27 cellular contexts compared by ENCODE assay signal in genomic region chr4:6427439-6428090, GRCh38. TPM values are rescaled to one million over a fixed set of nuclear protein-coding genes. Genes with fewer than 3 reads are reported as not detected.
A peak's percentile ranks its signal among the peaks of the same experiment; 100 is the strongest.
DNase-seq lines count a peak whose midpoint lies in the region; ATAC-seq and TF ChIP-seq lines count a peak whose summit lies in the region.
"Had no signal": no experiment of that assay in that cellular context is flagged by ENCODE, and none has a peak within 500 bp of the region (broad histone marks: within the 10 kb centered on the region; RNA-seq: fewer than 3 reads in every experiment).

No MANE protein-coding gene starts in this region.

- H3K4ac ChIP-seq in neuronal stem cell (ENCODE audit: low read length) = no peak overlapping the region

- H4K91ac ChIP-seq in neuronal stem cell (ENCODE audit: low read depth, low read length, poor library complexity) = no peak overlapping the region

- H3K9ac ChIP-seq in HCT116 (ENCODE audit: low read length) (no peak overlapping the region), neuronal stem cell (ENCODE audit: low read depth, low read length, poor library complexity) (peak overlapping the region; percentile 17)

- H3K4me2 ChIP-seq in HCT116 (ENCODE audit: low read length) (no peak overlapping the region), neuronal stem cell (ENCODE audit: insufficient read depth, low read length, poor library complexity, severe bottlenecking) (no peak overlapping the region)

- H4K8ac ChIP-seq in neuronal stem cell (ENCODE audit: low read depth, low read length) = no peak overlapping the region

- TF ChIP-seq POLR2A in HCT116 (IDR thresholded peaks at IDR 0.05; ENCODE audit: borderline replicate concordance, extremely low read depth, insufficient read depth, insufficient read length) = no peak

- H3K36me3 ChIP-seq in HCT116 (ENCODE audit: control insufficient read depth in 1 of 2, insufficient read depth in 2 of 2, low read length in 2 of 2) = no peaks in the 10 kb centered on the region
- H3K36me3 ChIP-seq in neuronal stem cell (replicated peaks in 1 of 2; ENCODE audit: control insufficient read depth in 2 of 2, insufficient read depth in 2 of 2, low read length in 2 of 2) = no peaks in the 10 kb centered on the region
- H3K36me3 ChIP-seq: heart left ventricle, upper lobe of left lung had no signal

- H3K9me3 ChIP-seq in HCT116 (ENCODE audit: control insufficient read depth in 1 of 2, insufficient read depth in 1 of 2, low read depth in 1 of 2, low read length in 2 of 2) (no peaks in the 10 kb centered on the region), neuronal stem cell (replicated peaks in 1 of 2; ENCODE audit: control insufficient read depth in 2 of 2, insufficient read depth in 1 of 2, low read depth in 1 of 2, low read length in 2 of 2) (no peaks in the 10 kb centered on the region)
- H3K9me3 ChIP-seq: heart left ventricle, upper lobe of left lung had no signal

- no peak overlapping the region for H3K23ac ChIP-seq in neuronal stem cell (ENCODE audit: low read depth, low read length, poor library complexity)

- ATAC-seq in HCT116 (peak; percentile 50; the same call in 1 of the 2 replicates), HG02798 (IDR thresholded peaks at IDR 0.05; ENCODE audit: poor library complexity, unreplicated experiment) (no peak)
- ATAC-seq: activated naive CD4-positive, alpha-beta T cell treated with anti-CD3 and anti-CD28 coated beads, Interleukin-2, amount 50 U/mL, for 72 hours; foreskin keratinocyte; heart left ventricle; left cardiac atrium; sciatic nerve; stimulated activated effector memory CD8-positive, alpha-beta T cell treated with anti-CD3 and anti-CD28 coated beads, Interleukin-12 subunit alpha, Interleukin-12 subunit beta, amount 100 ng/mL, for 72 hours; T-helper 17 cell had no signal

- peak overlapping the region; percentile 21 for H2BK15ac ChIP-seq in neuronal stem cell (ENCODE audit: low read length)

- no peaks in the 10 kb centered on the region for H4K20me1 ChIP-seq in HCT116 (ENCODE audit: insufficient read depth)

- no peak overlapping the region for H2BK120ac ChIP-seq in neuronal stem cell (ENCODE audit: low read depth, low read length)

- CTCF ChIA-PET in HCT116 (lab: Charles Lee) = no interaction called here

- no peaks in the 10 kb centered on the region for H3K79me1 ChIP-seq in neuronal stem cell (ENCODE audit: low read depth, low read length)

- TF ChIP-seq CTCF in HCT116 (IDR thresholded peaks at IDR 0.05 in 2 of 3, conservative IDR thresholded peaks at IDR 0.05 in 1 of 3; ENCODE audit: borderline replicate concordance in 1 of 3, insufficient read depth in 1 of 3, low read depth in 2 of 3, low read length in 2 of 3) = 0 out of 6 replicates have a peak, but pooled peaks of 1 of the 3 experiments have one; percentile 2
- no peak for TF ChIP-seq CTCF in GM13976 (IDR thresholded peaks at IDR 0.05; ENCODE audit: borderline replicate concordance, control extremely low read depth, extremely low read depth, insufficient read depth, missing control alignments)

- no peaks in the 10 kb centered on the region for H3K9me2 ChIP-seq in HCT116 (ENCODE audit: insufficient read depth)

- no peak overlapping the region for H3K18ac ChIP-seq in neuronal stem cell (ENCODE audit: low read length)

- H2BK12ac ChIP-seq in neuronal stem cell (ENCODE audit: low read length) = peak overlapping the region; percentile 63

- intact Hi-C loops in HCT116 (cut with micrococcal nuclease) = no loop called here

- H3K27ac ChIP-seq in HCT116 (ENCODE audit: low read depth, low read length) (no peak overlapping the region), neuronal stem cell (replicated peaks; ENCODE audit: low read length) (no peak overlapping the region)
- H3K27ac ChIP-seq: foreskin keratinocyte, heart left ventricle, RWPE1, SK-N-MC, upper lobe of left lung had no signal

- RAD21 ChIA-PET in HCT116 (lab: Charles Lee; ENCODE audit: low non-redundant PET in 1 of 2, low total read pairs in 2 of 2, uncharacterized antibody in 2 of 2, unreplicated experiment in 2 of 2) = interaction anchor here in 1 of 2 experiments (0.6 kb wide), 1 partner anchor 242 kb away, joined by 3 read pairs; no protein-coding TSS in a partner anchor

- no peak overlapping the region for H2AK5ac ChIP-seq in neuronal stem cell (ENCODE audit: low read depth, low read length)

- no peak overlapping the region for H2BK5ac ChIP-seq in neuronal stem cell (ENCODE audit: low read length)

- POLR2A ChIA-PET in HCT116 (lab: Charles Lee) = no interaction called here

- H3K4me1 ChIP-seq in HCT116 (ENCODE audit: control insufficient read depth in 1 of 2, insufficient read depth in 2 of 2, low read length in 2 of 2) (no peaks in the 10 kb centered on the region), neuronal stem cell (ENCODE audit: control insufficient read depth in 2 of 2, insufficient read depth in 1 of 2, low read depth in 1 of 2, low read length in 2 of 2) (no peaks in the 10 kb centered on the region)
- H3K4me1 ChIP-seq: foreskin keratinocyte, heart left ventricle, upper lobe of left lung had no signal

- no TSS peak for BruUV-seq in HCT116 (replicated peaks; lab: Mats Ljungman, UMichigan)

- in situ Hi-C loops in G401 (cut with HindIII; ENCODE audit: low sequenced_read_pairs) (no loop called here), GM13976 (cut with MboI; ENCODE audit: low sequenced_read_pairs, unreplicated experiment) (no loop called here)

- no peaks in the 10 kb centered on the region for H3K79me2 ChIP-seq in HCT116 (ENCODE audit: insufficient read depth, low read length)

- H3K27me3 ChIP-seq in HCT116 (ENCODE audit: insufficient read depth, low read length) (no peaks in the 10 kb centered on the region), neuronal stem cell (ENCODE audit: control insufficient read depth in 3 of 3, insufficient read depth in 3 of 3, low read depth in 1 of 3, low read length in 3 of 3) (peaks cover 0 to 49% (median 0%) of the 10 kb centered on the region in 3 experiments)
- H3K27me3 ChIP-seq: foreskin keratinocyte, upper lobe of left lung had no signal

- no CpG with 5 or more reads among the region's 5 CpGs for WGBS in neuronal stem cell (ENCODE audit: extremely low coverage in 2 of 2, insufficient read length in 2 of 2, insufficient replicate concordance in 1 of 2), 2 donors

- peak; percentile 47 for TF ChIP-seq RAD21 in HCT116 (IDR thresholded peaks at IDR 0.05; ENCODE audit: low read depth)

- DNase-seq in G401 (ENCODE audit: low spot score) (peak; percentile 65), HCT116 (ENCODE audit: low read depth, low spot score) (no peak), cerebellar cortex (ENCODE audit: low spot score) (peak; percentile 55), neuronal stem cell (ENCODE audit: low spot score) (no peak), NCI-H187 (lab: John Stamatoyannopoulos, UW) (no peak), GM13976 (ENCODE audit: low spot score) (no peak)
- DNase-seq: activated CD4-positive, alpha-beta memory T cell treated with anti-CD3 and anti-CD28 coated beads, Interleukin-2, amount 10 ng/mL, durations not matched to agents 7 days and 5 days; activated CD4-positive, alpha-beta T cell treated with anti-CD3 and anti-CD28 coated beads for 1 hour; activated CD8-positive, alpha-beta memory T cell treated with anti-CD3 and anti-CD28 coated beads, Interleukin-2, amount 50 U/mL, for 48 hours; anterior cingulate cortex; DMS153; foreskin keratinocyte; left cardiac atrium; mammary epithelial cell; MV-4-11; NCI-H1930; stimulated activated CD4-positive, alpha-beta T cell treated with anti-CD3 and anti-CD28 coated beads, Interleukin-4, amount 100 ng/mL, for 24 hours; substantia nigra; T-helper 17 cell; upper lobe of left lung had no signal

- H2AFZ ChIP-seq in HCT116 (ENCODE audit: low read depth, low read length, poor library complexity, severe bottlenecking) (no peak overlapping the region), neuronal stem cell (ENCODE audit: low read length) (no peak overlapping the region)

- H3K4me3 ChIP-seq in HCT116 (replicated peaks in 1 of 2; ENCODE audit: low read depth in 1 of 2, low read length in 2 of 2) (no peak overlapping the region), neuronal stem cell (ENCODE audit: low read length in 2 of 2) (no peak overlapping the region)
- H3K4me3 ChIP-seq: heart left ventricle, SK-N-MC, upper lobe of left lung had no signal

- no peak overlapping the region for H3K14ac ChIP-seq in neuronal stem cell (ENCODE audit: low read length)

TF ChIP-seq in HCT116, 20 proteins besides CTCF, POLR2A, EP300 and RAD21:
- TF ChIP-seq EZH2 (IDR thresholded peaks at IDR 0.05) (no peak), YY1 (IDR thresholded peaks at IDR 0.05; ENCODE audit: extremely low read depth, insufficient replicate concordance, low read depth, low read length) (no peak), MAX (IDR thresholded peaks at IDR 0.05) (no peak), SP1 (IDR thresholded peaks at IDR 0.05; ENCODE audit: low read depth) (no peak), EZH2phosphoT487 (IDR thresholded peaks at IDR 0.05; ENCODE audit: borderline replicate concordance) (no peak), TCF7L2 (IDR thresholded peaks at IDR 0.05; ENCODE audit: borderline replicate concordance, extremely low read depth, insufficient read depth, insufficient read length) (no peak)

RNA-seq across cellular contexts. Expression of gene PPP2R2C, which starts 44.8 kb away (rescaled TPM):
- total RNA-seq in G401 (2014; rRNA removed; shearing (Covaris generic)) = 0.55 and 3.3 TPM in 2 replicates
- total RNA-seq in HCT116 (2021; ENCODE audit: unreplicated experiment) = 32.9 TPM
- polyA plus RNA-seq in HCT116 (2012) = 29.6 and 33.6 TPM in 2 replicates
- polyA plus RNA-seq in neuronal stem cell (2013, experiment 1 of 2) = 3.3 TPM
- 3.1 TPM for polyA plus RNA-seq in neuronal stem cell (2013, experiment 2 of 2)
- total RNA-seq: activated CD4-positive, alpha-beta memory T cell treated with anti-CD3 and anti-CD28 coated beads, Interleukin-2, amount 10 ng/mL, durations not matched to agents 7 days and 5 days; activated naive CD4-positive, alpha-beta T cell treated with anti-CD3 and anti-CD28 coated beads, Interleukin-2, amount 50 U/mL, for 72 hours; T-helper 17 cell had no signal

Comparison
In these comparisons a context has a peak if more than half of its experiments do, and no peak if none do; other contexts are left out.
1. DNase-seq: peak in G401 (single experiment) and cerebellar cortex (single experiment); none in HCT116 (single experiment), neuronal stem cell (single experiment), NCI-H187 (0 of 2) and GM13976 (single experiment).